Comparison of ENCODE assay signal across 32 cellular contexts in genomic region chr5:50763356-50763755, GRCh38.
"Had no signal": no experiment of that assay in that cellular context is flagged by ENCODE, and none has a peak within 500 bp of the region (broad histone marks: within the 10 kb centered on the region; RNA-seq: fewer than 3 reads in every experiment).

No MANE protein-coding gene starts in this region.

- H3K27ac ChIP-seq: ascending aorta, cardiac muscle cell, KMS-11, Peyer's patch had no signal

- H3K4me1 ChIP-seq: ascending aorta, Peyer's patch had no signal

- DNase-seq: activated CD4-positive, alpha-beta T cell treated with anti-CD3 and anti-CD28 coated beads for 36 hours; activated CD4-positive, alpha-beta T cell treated with anti-CD3 and anti-CD28 coated beads, Interleukin-2, amount 10 ng/mL, durations not matched to agents 7 days and 5 days; activated CD4-positive, alpha-beta T cell treated with anti-CD3 and anti-CD28 coated beads, Interleukin-2, amount 50 U/mL, for 48 hours; activated CD8-positive, alpha-beta T cell treated with anti-CD3 and anti-CD28 coated beads, Interleukin-2, amount 10 ng/mL, durations not matched to agents 7 days and 5 days; activated gamma-delta T cell; activated naive CD4-positive, alpha-beta T cell treated with Interleukin-2 at 50 U/mL for 16 hours; activated naive CD8-positive, alpha-beta T cell treated with anti-CD3 and anti-CD28 coated beads, Interleukin-2, amount 10 ng/mL, durations not matched to agents 7 days and 5 days; activated T-cell treated with anti-CD3 and anti-CD28 coated beads, Interleukin-2, amount 50 U/mL, for 24 hours; amygdala; MM.1S; MV-4-11; NCI-H1092; NCI-H1436 treated with DMSO at 0.1 percent for 48 hours; NCI-H187 treated with DMSO at 0.1 percent for 48 hours; NCI-H2081 treated with DMSO at 0.1 percent for 48 hours; NCI-H226; NCI-H446 treated with DMSO at 0.1 percent for 48 hours; NCI-H748 treated with DMSO at 0.1 percent for 48 hours; NK-92 treated with Interleukin-12 subunit alpha and Interleukin-12 subunit beta, amount 100 ng/mL, for 24 hours; PC-3; Peyer's patch; RPMI8226; SIG-M5 had no signal

- H3K36me3 Mint-ChIP-seq: WTC11 had no signal

- H3K27ac Mint-ChIP-seq: activated CD4-positive, alpha-beta T cell treated with anti-CD3 and anti-CD28 coated beads for 36 hours; activated CD4-positive, alpha-beta T cell treated with anti-CD3 and anti-CD28 coated beads, Interleukin-2, amount 10 ng/mL, durations not matched to agents 7 days and 5 days; activated CD8-positive, alpha-beta T cell treated with anti-CD3 and anti-CD28 coated beads, Interleukin-2, amount 10 ng/mL, durations not matched to agents 7 days and 5 days; activated naive CD8-positive, alpha-beta T cell treated with anti-CD3 and anti-CD28 coated beads, Interleukin-2, amount 10 ng/mL, durations not matched to agents 7 days and 5 days; activated T-cell treated with anti-CD3 and anti-CD28 coated beads, Interleukin-2, amount 50 U/mL, for 24 hours; activated T-helper 2 cell treated with anti-CD3 and anti-CD28 coated beads, Interferon-gamma antibody, Interleukin-2, Interleukin-4, amounts not matched to agents 10 μg/mL and 5 μg/mL and 100 μg/mL, durations not matched to agents 14 hours and 24 hours and 36 hours; WTC11 had no signal

- H3K27me3 Mint-ChIP-seq: activated CD4-positive, alpha-beta T cell treated with anti-CD3 and anti-CD28 coated beads for 36 hours; activated CD4-positive, alpha-beta T cell treated with anti-CD3 and anti-CD28 coated beads, Interleukin-2, amount 10 ng/mL, durations not matched to agents 7 days and 5 days; activated naive CD4-positive, alpha-beta T cell treated with anti-CD3 and anti-CD28 coated beads, Interleukin-2, amount 50 U/mL, for 24 hours; activated naive CD8-positive, alpha-beta T cell treated with anti-CD3 and anti-CD28 coated beads, Interleukin-2, amount 10 ng/mL, durations not matched to agents 7 days and 5 days; activated T-cell treated with anti-CD3 and anti-CD28 coated beads, Interleukin-2, amount 50 U/mL, for 24 hours; central memory CD8-positive, alpha-beta T cell had no signal

- H3K36me3 ChIP-seq: ascending aorta, Peyer's patch had no signal

- H3K9ac ChIP-seq: KMS-11 had no signal

- ATAC-seq: activated CD4-positive, alpha-beta T cell treated with anti-CD3 and anti-CD28 coated beads for 36 hours; activated CD4-positive, CD25-positive, alpha-beta regulatory T cell treated with anti-CD3 and anti-CD28 coated beads, Interleukin-2, amount 50 U/mL, for 24 hours; activated CD8-positive, alpha-beta T cell treated with anti-CD3 and anti-CD28 coated beads, Interleukin-2, amount 10 ng/mL, durations not matched to agents 7 days and 5 days; PC-3; Right ventricle myocardium inferior; WTC11 had no signal

- H3K9me3 ChIP-seq: ascending aorta, Peyer's patch had no signal

- H3K9me3 Mint-ChIP-seq: activated CD4-positive, alpha-beta T cell treated with anti-CD3 and anti-CD28 coated beads, Interleukin-2, amount 10 ng/mL, durations not matched to agents 7 days and 5 days; activated naive CD4-positive, alpha-beta T cell treated with anti-CD3 and anti-CD28 coated beads, Interleukin-2, amount 50 U/mL, for 24 hours; activated naive CD8-positive, alpha-beta T cell treated with anti-CD3 and anti-CD28 coated beads, Interleukin-2, amount 10 ng/mL, durations not matched to agents 7 days and 5 days; activated T-cell treated with anti-CD3 and anti-CD28 coated beads, Interleukin-2, amount 50 U/mL, for 24 hours; activated T-helper 2 cell treated with anti-CD3 and anti-CD28 coated beads, Interferon-gamma antibody, Interleukin-2, Interleukin-4, amounts not matched to agents 10 μg/mL and 5 μg/mL and 100 μg/mL, durations not matched to agents 14 hours and 24 hours and 36 hours; central memory CD8-positive, alpha-beta T cell; WTC11 had no signal

- H3K4me2 ChIP-seq: KMS-11 had no signal

- H3K4me3 Mint-ChIP-seq: activated CD4-positive, alpha-beta T cell treated with anti-CD3 and anti-CD28 coated beads for 36 hours; activated CD4-positive, alpha-beta T cell treated with anti-CD3 and anti-CD28 coated beads, Interleukin-2, amount 10 ng/mL, durations not matched to agents 7 days and 5 days; activated CD8-positive, alpha-beta T cell treated with anti-CD3 and anti-CD28 coated beads, Interleukin-2, amount 10 ng/mL, durations not matched to agents 7 days and 5 days; activated naive CD4-positive, alpha-beta T cell treated with anti-CD3 and anti-CD28 coated beads, Interleukin-2, amount 50 U/mL, for 24 hours; activated naive CD8-positive, alpha-beta T cell treated with anti-CD3 and anti-CD28 coated beads, Interleukin-2, amount 10 ng/mL, durations not matched to agents 7 days and 5 days; activated T-cell treated with anti-CD3 and anti-CD28 coated beads, Interleukin-2, amount 50 U/mL, for 24 hours; central memory CD8-positive, alpha-beta T cell; WTC11 had no signal

- H3K4me3 ChIP-seq: ascending aorta, cardiac muscle cell, Peyer's patch had no signal

- H3K27me3 ChIP-seq: ascending aorta, cardiac muscle cell, Peyer's patch had no signal
